In genomic region chr4:13523105-13523477, GRCh38 we compare ENCODE assay signal across 15 cellular contexts. TPM values are rescaled to one million over a fixed set of nuclear protein-coding genes. Genes with fewer than 3 reads are reported as not detected.
A peak's percentile ranks its signal among the peaks of the same experiment; 100 is the strongest.
DNase-seq lines count a peak whose midpoint lies in the region; ATAC-seq lines count a peak whose summit lies in the region.
"Had no signal": no experiment of that assay in that cellular context is flagged by ENCODE, and none has a peak within 500 bp of the region (broad histone marks: within the 10 kb centered on the region; RNA-seq: fewer than 3 reads in every experiment).

No MANE protein-coding gene starts in this region.

- no peak overlapping the region for H3K27ac ChIP-seq in SJCRH30
- H3K27ac ChIP-seq: cardiac muscle cell, right atrium auricular region had no signal

- peaks cover 5 to 10% of the 10 kb centered on the region in 2 donors for H3K36me3 Mint-ChIP-seq in activated T-cell treated with anti-CD3 and anti-CD28 coated beads, Interleukin-2, amount 50 U/mL, for 72 hours (ENCODE audit: insufficient read depth in 2 of 2)
- H3K36me3 Mint-ChIP-seq in activated naive CD8-positive, alpha-beta T cell treated with anti-CD3 and anti-CD28 coated beads for 36 hours = peaks cover 13% of the 10 kb centered on the region
- H3K36me3 Mint-ChIP-seq in stimulated activated memory B cell treated with anti-CD40 and anti-IgM and Interleukin-4, amounts not matched to agents 10 μg/mL and 1 μg/mL and 100 μg/mL, for 72 hours = no peaks in the 10 kb centered on the region

- no peaks in the 10 kb centered on the region for H3K27me3 ChIP-seq in SJCRH30

- H3K9me3 Mint-ChIP-seq in activated T-cell treated with anti-CD3 and anti-CD28 coated beads, Interleukin-2, amount 50 U/mL, for 72 hours = no peaks in the 10 kb centered on the region
- no peaks in the 10 kb centered on the region for H3K9me3 Mint-ChIP-seq in activated naive CD8-positive, alpha-beta T cell treated with anti-CD3 and anti-CD28 coated beads for 36 hours
- peaks cover 3% of the 10 kb centered on the region for H3K9me3 Mint-ChIP-seq in stimulated activated memory B cell treated with anti-CD40 and anti-IgM and Interleukin-4, amounts not matched to agents 10 μg/mL and 1 μg/mL and 100 μg/mL, for 72 hours

- no peak for DNase-seq in activated T-cell treated with anti-CD3 and anti-CD28 coated beads, Interleukin-2, amount 50 U/mL, for 72 hours
- no peak for DNase-seq in activated T-cell treated with anti-CD3 and anti-CD28 coated beads for 4 hours
- DNase-seq in activated naive CD8-positive, alpha-beta T cell treated with anti-CD3 and anti-CD28 coated beads for 36 hours = no peak
- peak; percentile 27 for DNase-seq in islet precursor cell
- DNase-seq in stimulated activated naive CD8-positive, alpha-beta T cell treated with anti-CD3 and anti-CD28 coated beads, Interleukin-15, Interleukin-2, amounts not matched to agents 100 U/mL and 50 U/mL, for 24 hours = no peak
- DNase-seq in SJCRH30 = no peak
- DNase-seq: NCI-H2029, SHP77, T-helper 2 cell had no signal

- no peak overlapping the region for H3K27ac Mint-ChIP-seq in activated T-cell treated with anti-CD3 and anti-CD28 coated beads, Interleukin-2, amount 50 U/mL, for 72 hours
- peak overlapping the region; percentile 42 for H3K27ac Mint-ChIP-seq in activated naive CD8-positive, alpha-beta T cell treated with anti-CD3 and anti-CD28 coated beads for 36 hours
- no peak overlapping the region for H3K27ac Mint-ChIP-seq in stimulated activated memory B cell treated with anti-CD40 and anti-IgM and Interleukin-4, amounts not matched to agents 10 μg/mL and 1 μg/mL and 100 μg/mL, for 72 hours

- peaks cover 13% of the 10 kb centered on the region for H3K4me1 ChIP-seq in SJCRH30

- H3K9me3 ChIP-seq in SJCRH30 (replicated peaks) = no peaks in the 10 kb centered on the region; the same call in 1 of the 2 replicates

- H3K4me3 ChIP-seq in SJCRH30 = no peak overlapping the region

- peak; percentile 18 to 30 for ATAC-seq in activated T-cell treated with anti-CD3 and anti-CD28 coated beads, Interleukin-2, amount 50 U/mL, for 72 hours (replicated peaks in 1 of 2)
- ATAC-seq in stimulated activated naive CD8-positive, alpha-beta T cell treated with anti-CD3 and anti-CD28 coated beads, Interleukin-15, Interleukin-2, amounts not matched to agents 100 U/mL and 50 U/mL, for 24 hours = peak; percentile 4
- no peak for ATAC-seq in stimulated activated memory B cell treated with anti-CD40 and anti-IgM and Interleukin-4, amounts not matched to agents 10 μg/mL and 1 μg/mL and 100 μg/mL, for 72 hours
- no peak for ATAC-seq in GM19467 (IDR thresholded peaks at IDR 0.05; ENCODE audit: unreplicated experiment)
- ATAC-seq: esophagus mucosa had no signal

- H3K27me3 Mint-ChIP-seq in activated T-cell treated with anti-CD3 and anti-CD28 coated beads, Interleukin-2, amount 50 U/mL, for 72 hours (ENCODE audit: low read depth) = peaks cover 77% of the 10 kb centered on the region
- H3K27me3 Mint-ChIP-seq in activated naive CD8-positive, alpha-beta T cell treated with anti-CD3 and anti-CD28 coated beads for 36 hours = peaks cover 87% of the 10 kb centered on the region
- H3K27me3 Mint-ChIP-seq in stimulated activated memory B cell treated with anti-CD40 and anti-IgM and Interleukin-4, amounts not matched to agents 10 μg/mL and 1 μg/mL and 100 μg/mL, for 72 hours = peaks cover 65% of the 10 kb centered on the region

- peak overlapping the region; percentile 65 to 71 for H3K4me3 Mint-ChIP-seq in activated T-cell treated with anti-CD3 and anti-CD28 coated beads, Interleukin-2, amount 50 U/mL, for 72 hours
- H3K4me3 Mint-ChIP-seq in activated naive CD8-positive, alpha-beta T cell treated with anti-CD3 and anti-CD28 coated beads for 36 hours = peak overlapping the region; percentile 7
- no peak overlapping the region for H3K4me3 Mint-ChIP-seq in stimulated activated memory B cell treated with anti-CD40 and anti-IgM and Interleukin-4, amounts not matched to agents 10 μg/mL and 1 μg/mL and 100 μg/mL, for 72 hours

- no peaks in the 10 kb centered on the region for H3K36me3 ChIP-seq in SJCRH30
- H3K36me3 ChIP-seq: cardiac muscle cell, right atrium auricular region had no signal

- H3K4me1 Mint-ChIP-seq in activated T-cell treated with anti-CD3 and anti-CD28 coated beads, Interleukin-2, amount 50 U/mL, for 72 hours (ENCODE audit: low read depth) = peaks cover 7% of the 10 kb centered on the region
- peaks cover 14% of the 10 kb centered on the region for H3K4me1 Mint-ChIP-seq in activated naive CD8-positive, alpha-beta T cell treated with anti-CD3 and anti-CD28 coated beads for 36 hours
- H3K4me1 Mint-ChIP-seq in stimulated activated memory B cell treated with anti-CD40 and anti-IgM and Interleukin-4, amounts not matched to agents 10 μg/mL and 1 μg/mL and 100 μg/mL, for 72 hours = peaks cover 20% of the 10 kb centered on the region

RNA-seq across cellular contexts. Expression of gene NKX3-2, which starts 21.2 kb away (rescaled TPM):
- not detected for total RNA-seq in activated T-cell treated with anti-CD3 and anti-CD28 coated beads, Interleukin-2, amount 50 U/mL, for 72 hours
- total RNA-seq in activated naive CD8-positive, alpha-beta T cell treated with anti-CD3 and anti-CD28 coated beads for 36 hours = not detected
- total RNA-seq in SJCRH30 (2014; rRNA removed; shearing (Covaris generic)) = 3.0 and 3.4 TPM in 2 replicates
- total RNA-seq: esophagus mucosa, glomerular endothelial cell, right atrium auricular region had no signal

RNA-seq across cellular contexts. Expression of gene RAB28, which starts 39.0 kb away (rescaled TPM):
- total RNA-seq in activated T-cell treated with anti-CD3 and anti-CD28 coated beads, Interleukin-2, amount 50 U/mL, for 72 hours = 10 to 100 TPM; 15.6 to 16.8 TPM
- total RNA-seq in activated naive CD8-positive, alpha-beta T cell treated with anti-CD3 and anti-CD28 coated beads for 36 hours = 10 to 100 TPM; 13.6 to 15.8 TPM
- 32.7 and 40.2 TPM in 2 replicates for total RNA-seq in SJCRH30 (2014; rRNA removed; shearing (Covaris generic))

Comparison
In these comparisons a context has a peak if more than half of its experiments do, and no peak if none do; other contexts are left out.
1. ATAC-seq: peak in activated T-cell treated with anti-CD3 and anti-CD28 coated beads, Interleukin-2, amount 50 U/mL, for 72 hours (2 of 2) and stimulated activated naive CD8-positive, alpha-beta T cell treated with anti-CD3 and anti-CD28 coated beads, Interleukin-15, Interleukin-2, amounts not matched to agents 100 U/mL and 50 U/mL, for 24 hours (single experiment); none in stimulated activated memory B cell treated with anti-CD40 and anti-IgM and Interleukin-4, amounts not matched to agents 10 μg/mL and 1 μg/mL and 100 μg/mL, for 72 hours (single experiment) and GM19467 (single experiment).